8 cellular contexts compared by ENCODE assay signal in the genomic region with DNA sequence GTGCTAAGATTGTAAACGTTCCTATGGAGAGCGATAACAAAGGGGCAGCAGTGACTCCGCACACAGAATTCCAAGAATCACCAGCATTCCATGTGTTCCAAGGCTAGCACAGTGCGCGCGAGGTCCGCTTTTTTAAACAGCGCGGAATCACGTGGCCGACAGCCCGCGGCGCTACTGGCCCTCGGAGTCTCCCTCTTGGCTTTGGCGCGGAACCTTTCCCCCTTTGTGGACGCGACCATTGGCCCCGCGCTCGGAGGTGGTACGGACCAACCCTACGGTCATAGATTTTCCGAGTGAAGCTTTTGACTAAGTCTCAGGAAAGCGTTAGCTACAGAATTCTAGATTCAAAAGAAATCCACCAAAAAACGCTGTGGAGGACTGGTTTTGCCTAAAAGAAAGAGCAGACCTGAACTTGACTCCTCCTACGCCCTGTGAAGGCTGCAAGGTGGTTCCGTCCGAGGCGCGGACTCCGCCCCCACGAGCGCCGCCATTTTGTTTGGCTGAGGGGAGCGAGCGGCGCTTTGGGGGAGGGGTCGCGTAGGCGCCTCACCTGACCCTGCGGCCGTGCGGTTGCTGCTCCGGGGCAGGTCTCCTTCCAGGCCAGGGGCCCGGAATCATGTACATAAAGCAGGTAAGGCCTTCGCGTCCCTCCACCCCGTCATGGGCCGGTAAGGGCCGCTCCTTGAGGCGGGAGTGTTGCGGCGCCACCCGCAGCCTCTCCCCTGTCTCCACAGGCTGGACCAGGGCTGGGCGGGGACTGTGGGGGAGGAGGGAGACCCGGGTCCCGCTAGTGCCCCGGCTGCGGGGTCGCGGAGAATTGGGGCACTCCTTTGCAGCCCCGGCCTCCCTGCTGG. TPM values are rescaled to one million over a fixed set of nuclear protein-coding genes. Genes with fewer than 3 reads are reported as not detected.
DNase-seq lines count a peak whose midpoint lies in the region; ATAC-seq, FAIRE-seq and TF ChIP-seq lines count a peak whose summit lies in the region.

SMC3 (plus strand) TSS at position 495 of the 854 bp plus-strand sequence; CDS start at position 617, 122 bp downstream.

- ATAC-seq in GM21447 (IDR thresholded peaks at IDR 0.05; ENCODE audit: unreplicated experiment) = peak; percentile 88

- peak; percentile 92 for FAIRE-seq in endothelial cell of umbilical vein (lab: Jason Lieb, UNC)

- H3K36me3 Mint-ChIP-seq in Calu3 (ENCODE audit: insufficient read depth, unreplicated experiment) = peaks cover 25% of the 10 kb centered on the region

- under 1% methylated on average over 64 of the region's 64 CpGs for WGBS in HUES64

- dilution Hi-C loops in endothelial cell of umbilical vein (cut with MboI; ENCODE audit: extremely low pct_ligation_motif_present, low sequenced_read_pairs) = loop anchor here (10.0 kb wide), 1 partner anchor 213 kb away; no protein-coding TSS in a partner anchor

- H3K9me2 ChIP-seq in OCI-LY1 (ENCODE audit: low read depth, low read length) = no peaks in the 10 kb centered on the region

- H3K27me3 ChIP-seq in HUES64 (ENCODE audit: insufficient read depth, low read length) (no peaks in the 10 kb centered on the region), OCI-LY1 (ENCODE audit: insufficient read depth, low read length) (no peaks in the 10 kb centered on the region), endothelial cell of umbilical vein (ENCODE audit: control insufficient read depth in 2 of 2, insufficient read depth in 2 of 2, low read length in 2 of 2) (peaks cover 0 to 1% of the 10 kb centered on the region in 2 experiments)

- peaks cover 17% of the 10 kb centered on the region for H3K4me1 Mint-ChIP-seq in Calu3 (ENCODE audit: low read depth, unreplicated experiment)

- H3K36me3 ChIP-seq in HUES64 (ENCODE audit: insufficient read depth, low read length) (peaks cover 32% of the 10 kb centered on the region), OCI-LY1 (ENCODE audit: insufficient read depth, low read length) (peaks cover 29% of the 10 kb centered on the region; the same call in 1 of the 2 replicates), endothelial cell of umbilical vein (ENCODE audit: control insufficient read depth in 2 of 2, extremely low read depth in 1 of 2, insufficient read depth in 2 of 2, low read length in 2 of 2) (no peaks in the 10 kb centered on the region)

- peak within 1 kb of the TSS; percentile 99 for H3K9ac ChIP-seq in HUES64 (ENCODE audit: low read depth, low read length)
- peak within 1 kb of the TSS; percentile 93 for H3K9ac ChIP-seq in OCI-LY1 (ENCODE audit: low read length)
- H3K9ac ChIP-seq in endothelial cell of umbilical vein (replicated peaks; ENCODE audit: extremely low read depth, insufficient read depth, low read length) = peak within 1 kb of the TSS; percentile 93

- peak within 1 kb of the TSS; percentile 96 for H2AFZ ChIP-seq in OCI-LY1 (ENCODE audit: low read length)
- H2AFZ ChIP-seq in endothelial cell of umbilical vein (ENCODE audit: low read depth, low read length) = peak within 1 kb of the TSS; percentile 83

- H3K4me2 ChIP-seq in OCI-LY1 (ENCODE audit: low read length) (peak within 1 kb of the TSS; percentile 96), endothelial cell of umbilical vein (ENCODE audit: insufficient read depth, low read length) (peak within 1 kb of the TSS; percentile 95)

- peak; percentile 61 for TF ChIP-seq POLR2A in endothelial cell of umbilical vein (IDR thresholded peaks at IDR 0.05; ENCODE audit: low read depth, low read length)

- H3K27ac ChIP-seq in HUES64 (ENCODE audit: low read depth, low read length) = peak within 1 kb of the TSS; percentile 97
- peak within 1 kb of the TSS; percentile 83 for H3K27ac ChIP-seq in OCI-LY1 (ENCODE audit: low read depth, low read length, poor library complexity, severe bottlenecking)
- peak within 1 kb of the TSS; percentile 96 for H3K27ac ChIP-seq in endothelial cell of umbilical vein (ENCODE audit: insufficient read depth, low read depth, low read length)

- no peaks in the 10 kb centered on the region for H4K20me1 ChIP-seq in OCI-LY1 (ENCODE audit: insufficient read depth, low read length)
- no peaks in the 10 kb centered on the region for H4K20me1 ChIP-seq in endothelial cell of umbilical vein (replicated peaks; ENCODE audit: control insufficient read depth, extremely low read depth, insufficient read depth, low read length)

- H3K9me3 Mint-ChIP-seq in Calu3 (ENCODE audit: low read depth, unreplicated experiment) = no peaks in the 10 kb centered on the region

- H3K4me3 Mint-ChIP-seq in Calu3 (ENCODE audit: low read depth, unreplicated experiment) = peak within 1 kb of the TSS; percentile 88

- H3K9me3 ChIP-seq in HUES64 (ENCODE audit: insufficient read depth, low read depth, low read length) = no peaks in the 10 kb centered on the region
- H3K9me3 ChIP-seq in OCI-LY1 (ENCODE audit: low read length) = no peaks in the 10 kb centered on the region
- H3K9me3 ChIP-seq in endothelial cell of umbilical vein (replicated peaks; ENCODE audit: control insufficient read depth, insufficient read depth, low read length) = no peaks in the 10 kb centered on the region

- DNase-seq in Calu3 (peak; percentile 86), activated T-cell treated with anti-CD3 and anti-CD28 coated beads for 1 hour (ENCODE audit: low read depth) (peak; percentile 88), endothelial cell of umbilical vein (ENCODE audit: low read depth, low spot score) (peak; percentile 96), midbrain (lab: John Stamatoyannopoulos, UW) (peak; percentile 99)
- peak; percentile 75 to 80 for DNase-seq in stimulated activated CD8-positive, alpha-beta memory T cell treated with anti-CD3 and anti-CD28 coated beads, Interleukin-2, amount 100 ng/mL, for 1 hour (ENCODE audit: low read depth in 2 of 2)

- H3K27me3 Mint-ChIP-seq in Calu3 (ENCODE audit: unreplicated experiment) = no peaks in the 10 kb centered on the region

- POLR2A ChIA-PET in endothelial cell of umbilical vein (lab: Charles Lee) = no interaction called here

- H3F3A ChIP-seq in OCI-LY1 (ENCODE audit: insufficient read depth, low read length) = no peaks in the 10 kb centered on the region

- H3K4me1 ChIP-seq in HUES64 (ENCODE audit: insufficient read depth, low read length) (peaks cover 18% of the 10 kb centered on the region), OCI-LY1 (ENCODE audit: insufficient read depth, low read length, severe bottlenecking) (peaks cover 50% of the 10 kb centered on the region), endothelial cell of umbilical vein (ENCODE audit: control insufficient read depth, extremely low read depth, insufficient read depth, low read length) (peaks cover 14% of the 10 kb centered on the region)

- peaks cover 49% of the 10 kb centered on the region for H3K79me2 ChIP-seq in OCI-LY1 (ENCODE audit: insufficient read depth, low read length)
- H3K79me2 ChIP-seq in endothelial cell of umbilical vein (ENCODE audit: control insufficient read depth, insufficient read depth, low read length) = peaks cover 47% of the 10 kb centered on the region

- H3K9me1 ChIP-seq in endothelial cell of umbilical vein (replicated peaks; ENCODE audit: control insufficient read depth, extremely low read depth, insufficient read depth, low read length) = no peaks in the 10 kb centered on the region

- no peak for TF ChIP-seq CTCF in Calu3 (IDR thresholded peaks at IDR 0.05; ENCODE audit: unreplicated experiment)
- TF ChIP-seq CTCF in OCI-LY1 (IDR thresholded peaks at IDR 0.05; ENCODE audit: low read length) = no peak
- TF ChIP-seq CTCF in endothelial cell of umbilical vein (IDR thresholded peaks at IDR 0.05; ENCODE audit: extremely low read depth in 1 of 2, insufficient read depth in 1 of 2, low read depth in 1 of 2, low read length in 2 of 2) = no peak

- H3K4me3 ChIP-seq in HUES64 (ENCODE audit: low read length) (peak within 1 kb of the TSS; percentile 98), OCI-LY1 (ENCODE audit: low read depth, low read length, poor library complexity, severe bottlenecking) (peak within 1 kb of the TSS; percentile 87), endothelial cell of umbilical vein (replicated peaks in 1 of 3; ENCODE audit: insufficient read depth in 1 of 3, low read depth in 1 of 3, low read length in 3 of 3) (peak within 1 kb of the TSS; percentile 65 to 95 (median 90))

- BruUV-seq in Calu3 (replicated peaks; lab: Mats Ljungman, UMichigan) (no TSS peak), endothelial cell of umbilical vein (replicated peaks; lab: Mats Ljungman, UMichigan) (no TSS peak)

- peak within 1 kb of the TSS; percentile 97 for H3K27ac Mint-ChIP-seq in Calu3 (ENCODE audit: unreplicated experiment)

- intact Hi-C loops in Calu3 (cut with micrococcal nuclease; ENCODE audit: unreplicated experiment) (no loop called here), endothelial cell of umbilical vein (cut with micrococcal nuclease) (loop anchor here (1.0 to 5.0 kb wide), 5 partner anchors 34 to 261 kb away; no protein-coding TSS in a partner anchor)

- CTCF ChIA-PET in Calu3 (lab: Charles Lee) (no interaction called here), endothelial cell of umbilical vein (lab: Charles Lee) (no interaction called here)

TF ChIP-seq in endothelial cell of umbilical vein, 7 proteins besides CTCF, POLR2A, EP300 and RAD21:
- TF ChIP-seq FOS (IDR thresholded peaks at IDR 0.05; ENCODE audit: borderline replicate concordance, insufficient read depth, low read length) = no peak
- peak; percentile 82 for TF ChIP-seq MYC (IDR thresholded peaks at IDR 0.05; ENCODE audit: low read depth, low read length)
- TF ChIP-seq GATA2 (IDR thresholded peaks at IDR 0.05; ENCODE audit: insufficient read depth, insufficient read length, low read depth, low read length) = no peak
- TF ChIP-seq EZH2 (IDR thresholded peaks at IDR 0.05; ENCODE audit: borderline replicate concordance, low read depth, low read length, severe bottlenecking) = no peak
- TF ChIP-seq POLR2AphosphoS5 (IDR thresholded peaks at IDR 0.05; ENCODE audit: insufficient read depth, low read depth, low read length) = peak; percentile 45
- no peak for TF ChIP-seq JUN (IDR thresholded peaks at IDR 0.05; ENCODE audit: borderline replicate concordance, insufficient read depth, insufficient read length, low read depth)
- TF ChIP-seq, protein P1, sequence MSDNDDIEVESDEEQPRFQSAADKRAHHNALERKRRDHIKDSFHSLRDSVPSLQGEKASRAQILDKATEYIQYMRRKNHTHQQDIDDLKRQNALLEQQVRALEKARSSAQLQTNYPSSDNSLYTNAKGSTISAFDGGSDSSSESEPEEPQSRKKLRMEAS (IDR thresholded peaks at IDR 0.05; ENCODE audit: insufficient read depth, insufficient read length) = peak; percentile 99

RNA-seq across cellular contexts. Expression of gene SMC3, which starts in this region (rescaled TPM):
- total RNA-seq in Calu3 (2022) (26.3 and 31.3 TPM in 2 replicates), endothelial cell of umbilical vein (44.2 and 45.0 TPM in 2 replicates)
- polyA plus RNA-seq in HUES64 (2013, experiment 1 of 2) = 83.8 TPM
- 88.4 TPM for polyA plus RNA-seq in HUES64 (2013, experiment 2 of 2)
- polyA plus RNA-seq in endothelial cell of umbilical vein = 3.1 and 5.5 TPM in 2 replicates
- polyA plus RNA-seq in endothelial cell of umbilical vein (2011; cell fraction: cytosol; rRNA removed) = 10.8 and 12.9 TPM in 2 replicates
- 10.5 and 16.9 TPM in 2 replicates for polyA plus RNA-seq in endothelial cell of umbilical vein (2011; cell fraction: nucleus; rRNA removed)
- 29.2 and 38.9 TPM in 2 replicates for polyA plus RNA-seq in endothelial cell of umbilical vein (2012)
- 8.4 and 8.5 TPM in 2 replicates for polyA minus RNA-seq in endothelial cell of umbilical vein
- polyA minus RNA-seq in endothelial cell of umbilical vein (2011; cell fraction: cytosol; rRNA and poly(A)+ RNA removed) = 19.0 TPM
- polyA minus RNA-seq in endothelial cell of umbilical vein (2011; cell fraction: nucleus; rRNA and poly(A)+ RNA removed) = 5.5 and 8.2 TPM in 2 replicates

Comparison
In these comparisons a context has a peak if more than half of its experiments do, and no peak if none do; other contexts are left out.
1. Peak in every context shown above with its lines: DNase-seq, ATAC-seq, H3K4me3 ChIP-seq and H3K27ac ChIP-seq.